In genomic region chr5:150257424-150257823, GRCh38 we compare ENCODE assay signal across 20 cellular contexts. TPM values are rescaled to one million over a fixed set of nuclear protein-coding genes. Genes with fewer than 3 reads are reported as not detected.
DNase-seq lines count a peak whose midpoint lies in the region; ATAC-seq, FAIRE-seq and TF ChIP-seq lines count a peak whose summit lies in the region.
"Had no signal": no experiment of that assay in that cellular context is flagged by ENCODE, and none has a peak within 500 bp of the region (broad histone marks: within the 10 kb centered on the region; RNA-seq: fewer than 3 reads in every experiment).

No MANE protein-coding gene starts in this region.

- H3K9me3 ChIP-seq in RWPE2 (ENCODE audit: severe bottlenecking) (no peaks in the 10 kb centered on the region), small intestine (ENCODE audit: control insufficient read depth, low read depth) (no peaks in the 10 kb centered on the region)
- H3K9me3 ChIP-seq: HAP-1 had no signal

- intact Hi-C loops in Right ventricle myocardium inferior (cut with DNase I): loop anchor here (5.0 kb wide), 1 partner anchor 100 kb away; the partner anchor contains the start of gene TCOF1
- intact Hi-C loops in left ventricle myocardium superior (cut with micrococcal nuclease): no loop called here

- H3K4me1 ChIP-seq in RWPE2 (ENCODE audit: insufficient read depth, poor library complexity, severe bottlenecking) (no peaks in the 10 kb centered on the region), small intestine (ENCODE audit: control insufficient read depth in 2 of 2, insufficient read depth in 1 of 2, low read depth in 1 of 2, low read length in 1 of 2) (no peaks in the 10 kb centered on the region)

- no peaks in the 10 kb centered on the region for H3K36me3 ChIP-seq in RWPE2 (ENCODE audit: low read depth)
- no peaks in the 10 kb centered on the region for H3K36me3 ChIP-seq in small intestine (ENCODE audit: control insufficient read depth in 2 of 2, insufficient read depth in 2 of 2, low read length in 2 of 2)
- H3K36me3 ChIP-seq: HAP-1 had no signal

- no peak for TF ChIP-seq CTCF in RWPE2 (IDR thresholded peaks at IDR 0.05; ENCODE audit: poor library complexity, severe bottlenecking)

- H3K27ac ChIP-seq in RWPE2 (ENCODE audit: poor library complexity, severe bottlenecking) (no peak overlapping the region), small intestine (ENCODE audit: low read depth in 1 of 2, low read length in 1 of 2) (no peak overlapping the region)
- H3K27ac ChIP-seq: HL-60 had no signal

- H3K27me3 ChIP-seq in RWPE2 (ENCODE audit: insufficient read depth, poor library complexity, severe bottlenecking): no peaks in the 10 kb centered on the region
- no peaks in the 10 kb centered on the region for H3K27me3 ChIP-seq in small intestine (ENCODE audit: control insufficient read depth in 2 of 2, insufficient read depth in 2 of 2, low read length in 2 of 2)

- 42 to 79% (median 59%) methylated on average over 11 of the region's 11 CpGs for WGBS in small intestine, 3 donors

- DNase-seq in Right ventricle myocardium inferior (ENCODE audit: missing footprints): no peak
- DNase-seq in left ventricle myocardium superior: no peak
- peak; percentile 74 for DNase-seq in RWPE2 (ENCODE audit: low spot score)
- DNase-seq in islet precursor cell: peak; percentile 50
- peak; percentile 8 for DNase-seq in small intestine
- DNase-seq in activated gamma-delta T cell (lab: John Stamatoyannopoulos, UW): no peak
- DNase-seq in amniotic stem cell (lab: John Stamatoyannopoulos, UW): no peak
- no peak for DNase-seq in NCI-H1092 treated with DMSO at 0.1 percent for 48 hours (lab: John Stamatoyannopoulos, UW)
- DNase-seq: 8988T; AML-193; C1 segment of cervical spinal cord; Calu3; CD4-positive, alpha-beta T cell; DMS 273 treated with DMSO at 0.1 percent for 48 hours; DMS79 had no signal

- ATAC-seq in Right ventricle myocardium inferior (peak; percentile 14), left ventricle myocardium superior (no peak), RWPE2 (ENCODE audit: low read depth) (no peak)

- no peak for FAIRE-seq in small intestine (lab: Jason Lieb, UNC)
- FAIRE-seq: GM12878, GM18507, H1 had no signal

- H3K4me3 ChIP-seq in RWPE2 (ENCODE audit: severe bottlenecking) (no peak overlapping the region), small intestine (ENCODE audit: low read depth in 1 of 2, low read length in 2 of 2) (no peak overlapping the region)
- H3K4me3 ChIP-seq: GM12878, HAP-1 had no signal

RNA-seq across cellular contexts. Expression of gene CAMK2A, which starts 32.1 kb away (rescaled TPM):
- 17.0 TPM for total RNA-seq in Right ventricle myocardium inferior
- 16.6 TPM for total RNA-seq in left ventricle myocardium superior
- under 1 TPM in 1 of 3 donors, not detected in 2; 0.52 TPM for polyA plus RNA-seq in small intestine
- total RNA-seq: Calu3 had no signal
- polyA plus RNA-seq: GM12878 had no signal

RNA-seq across cellular contexts. Expression of gene ARSI, which starts 45.3 kb away (rescaled TPM):
- total RNA-seq in Right ventricle myocardium inferior (0.65 TPM), left ventricle myocardium superior (0.25 TPM)
- under 1 TPM in 1 of 3 donors, not detected in 2; 0.40 TPM for polyA plus RNA-seq in small intestine
- total RNA-seq: GM12878 had no signal
- polyA plus RNA-seq: GM12878 had no signal

Comparison
In these comparisons a context has a peak if more than half of its experiments do, and no peak if none do; other contexts are left out.
1. DNase-seq: peak in RWPE2 (single experiment), islet precursor cell (single experiment) and small intestine (single experiment); none in Right ventricle myocardium inferior (single experiment), left ventricle myocardium superior (single experiment), activated gamma-delta T cell (single experiment), amniotic stem cell (single experiment) and NCI-H1092 treated with DMSO at 0.1 percent for 48 hours (single experiment).